ENCODE assay signal across 6 cellular contexts in the genomic region with DNA sequence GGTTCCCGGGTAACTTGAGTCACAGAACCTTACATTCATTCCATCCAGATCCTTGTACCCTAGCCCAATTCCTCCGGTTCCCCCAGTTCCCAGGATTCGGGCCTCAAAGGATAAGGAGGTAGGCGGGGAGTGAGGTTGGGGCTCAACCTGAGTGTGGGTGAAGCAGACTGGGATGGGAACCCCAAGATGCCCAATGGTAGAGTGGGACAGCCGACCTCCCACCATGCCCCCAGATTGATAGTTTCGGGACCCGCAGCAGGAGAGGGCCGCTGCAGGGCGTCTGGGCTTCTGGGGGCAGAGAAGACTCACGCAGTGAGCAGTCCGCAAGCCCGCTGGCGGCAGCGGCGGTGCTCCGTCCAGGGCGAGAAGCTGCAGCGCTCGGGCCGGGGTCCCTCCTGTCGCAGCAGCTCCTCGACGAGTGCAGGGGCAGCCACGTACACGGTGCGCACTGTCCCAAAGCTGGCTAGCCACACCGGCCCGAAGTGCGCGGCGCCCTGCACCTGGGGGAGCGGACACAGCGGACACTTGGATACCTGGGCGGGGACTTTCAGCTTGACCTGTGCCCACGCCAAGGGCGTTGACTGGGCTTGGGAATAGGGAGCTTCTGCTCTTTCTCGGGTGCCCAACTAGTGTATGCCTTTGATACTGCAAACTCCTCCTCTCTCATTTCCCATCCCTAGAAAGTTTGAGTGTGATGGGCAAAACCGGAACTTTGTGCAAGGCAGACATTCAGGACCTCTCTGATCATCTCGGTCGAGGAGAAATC. TPM values are rescaled to one million over a fixed set of nuclear protein-coding genes. Genes with fewer than 3 reads are reported as not detected.
DNase-seq lines count a peak whose midpoint lies in the region; ATAC-seq and TF ChIP-seq lines count a peak whose summit lies in the region.

No MANE protein-coding gene starts in this region.

- peak overlapping the region; percentile 96 for H3K4me2 ChIP-seq in PC-3 (ENCODE audit: low read length)
- H3K4me2 ChIP-seq in hepatocyte = peak overlapping the region; percentile 96

- H3K27ac ChIP-seq in ACC112 (ENCODE audit: low read depth, low read length) (no peak overlapping the region), PC-3 (ENCODE audit: low read length) (no peak overlapping the region), hepatocyte (no peak overlapping the region)

- POLR2A ChIA-PET in PC-3 (lab: Charles Lee; ENCODE audit: unreplicated experiment) = interaction anchor here (0.6 kb wide), 1 partner anchor 609 kb away, joined by 3 read pairs; no protein-coding TSS in a partner anchor
- POLR2A ChIA-PET in GM10248 (lab: Yijun Ruan, JAX) = no interaction called here

- no TSS peak for BruUV-seq in PC-3 (replicated peaks; lab: Mats Ljungman, UMichigan)

- H3K9me3 ChIP-seq in PC-3 (ENCODE audit: low read length) = no peaks in the 10 kb centered on the region
- H3K9me3 ChIP-seq in hepatocyte (ENCODE audit: low read depth) = no peaks in the 10 kb centered on the region

- peak; percentile 28 for ATAC-seq in PC-3

- DNase-seq in PC-3 (no peak), hepatocyte (ENCODE audit: low spot score) (no peak), ureter (ENCODE audit: low spot score) (no peak), GM10248 (ENCODE audit: extremely low spot score) (no peak), hepatic stellate cell (ENCODE audit: low spot score) (no peak)

- intact Hi-C loops in PC-3 (cut with micrococcal nuclease) = no loop called here

- 5% methylated on average over 40 of the region's 40 CpGs for WGBS in hepatocyte (ENCODE audit: low lambda C conversion rate, missing lambda C conversion rate)

- CTCF ChIA-PET in PC-3 (lab: Charles Lee) = no interaction called here
- CTCF ChIA-PET in GM10248 (lab: Yijun Ruan, JAX) = interaction anchor here (0.9 to 4.7 kb wide), 7 partner anchors 9 to 144 kb away, joined by 3 to 61 read pairs (median 3); a partner anchor contains a TSS

- H3K9me2 ChIP-seq in PC-3 (replicated peaks; ENCODE audit: low read length) (no peaks in the 10 kb centered on the region), hepatocyte (replicated peaks; ENCODE audit: insufficient read depth) (no peaks in the 10 kb centered on the region)

- peak overlapping the region; percentile 65 for H3K4me3 ChIP-seq in ACC112 (ENCODE audit: low read depth, low read length)
- peak overlapping the region; percentile 79 for H3K4me3 ChIP-seq in PC-3 (ENCODE audit: low read length)
- peak overlapping the region; percentile 45 for H3K4me3 ChIP-seq in hepatocyte

- no peaks in the 10 kb centered on the region for H3K36me3 ChIP-seq in ACC112 (ENCODE audit: insufficient read depth, low read length)
- H3K36me3 ChIP-seq in PC-3 (ENCODE audit: low read depth, low read length) = peaks cover 18% of the 10 kb centered on the region
- no peaks in the 10 kb centered on the region for H3K36me3 ChIP-seq in hepatocyte (replicated peaks; ENCODE audit: insufficient read depth, low read depth)

- H3K79me2 ChIP-seq in ACC112 (ENCODE audit: control insufficient read depth, insufficient read depth, low read length, unreplicated experiment) = no peaks in the 10 kb centered on the region
- H3K79me2 ChIP-seq in PC-3 (ENCODE audit: low read length) = peaks cover 7% of the 10 kb centered on the region
- peaks cover 7% of the 10 kb centered on the region for H3K79me2 ChIP-seq in hepatocyte

- H3K4me1 ChIP-seq in ACC112 (ENCODE audit: control insufficient read depth, insufficient read depth, low read length, unreplicated experiment) (peaks cover 21% of the 10 kb centered on the region), PC-3 (ENCODE audit: insufficient read depth, low read length) (peaks cover 40% of the 10 kb centered on the region), hepatocyte (ENCODE audit: insufficient read depth) (peaks cover 28% of the 10 kb centered on the region)

- peak overlapping the region; percentile 53; the same call in 1 of the 2 replicates for H3K9ac ChIP-seq in PC-3 (ENCODE audit: low read length)

- H3K27me3 ChIP-seq in ACC112 (ENCODE audit: insufficient read depth, low read length) (peaks cover 33% of the 10 kb centered on the region), PC-3 (ENCODE audit: low read length) (no peaks in the 10 kb centered on the region), hepatocyte (peaks cover 53% of the 10 kb centered on the region)

- TF ChIP-seq CTCF in PC-3 (conservative IDR thresholded peaks at IDR 0.05; ENCODE audit: low read depth, low read length) (no peak), hepatocyte (IDR thresholded peaks at IDR 0.05; ENCODE audit: poor library complexity) (no peak), GM10248 (IDR thresholded peaks at IDR 0.05; ENCODE audit: control extremely low read depth, extremely low read depth, low read depth, missing control alignments) (no peak)

- no peaks in the 10 kb centered on the region for H3F3A ChIP-seq in PC-3 (ENCODE audit: low read length, unreplicated experiment)

- H2AFZ ChIP-seq in ACC112 (ENCODE audit: low read length, unreplicated experiment) = no peak overlapping the region
- H2AFZ ChIP-seq in PC-3 (ENCODE audit: low read length) = peak overlapping the region; percentile 95
- H2AFZ ChIP-seq in hepatocyte = peak overlapping the region; percentile 84

- no peaks in the 10 kb centered on the region for H4K20me1 ChIP-seq in PC-3 (ENCODE audit: low read length)
- H4K20me1 ChIP-seq in hepatocyte (ENCODE audit: insufficient read depth, poor library complexity, severe bottlenecking) = no peaks in the 10 kb centered on the region

RNA-seq across cellular contexts. Expression of a gene that starts 1.0 kb away (rescaled TPM):
- 8.1 and 8.6 TPM in 2 replicates for total RNA-seq in PC-3 (2014; rRNA removed)
- total RNA-seq in hepatocyte = 0.23 and 2.9 TPM in 2 replicates
- 0.89 and 2.3 TPM in 2 replicates for polyA plus RNA-seq in hepatocyte
- total RNA-seq in ureter = 1.6 TPM

RNA-seq across cellular contexts. Expression of a gene that starts 6.0 kb away (rescaled TPM):
- 25.2 and 29.8 TPM in 2 replicates for total RNA-seq in PC-3 (2014; rRNA removed)
- 8.6 and 8.8 TPM in 2 replicates for total RNA-seq in hepatocyte
- polyA plus RNA-seq in hepatocyte = 26.1 and 31.1 TPM in 2 replicates
- total RNA-seq in ureter = 50.1 TPM

RNA-seq across cellular contexts. Expression of a gene that starts 6.5 kb away (rescaled TPM):
- 5.4 and 9.3 TPM in 2 replicates for total RNA-seq in PC-3 (2014; rRNA removed)
- 5.5 and 7.6 TPM in 2 replicates for total RNA-seq in hepatocyte
- polyA plus RNA-seq in hepatocyte = 4.5 and 10.3 TPM in 2 replicates
- total RNA-seq in ureter = 9.8 TPM

RNA-seq across cellular contexts. Expression of a gene that starts 11.0 kb away (rescaled TPM):
- 9.3 and 13.4 TPM in 2 replicates for total RNA-seq in PC-3 (2014; rRNA removed)
- total RNA-seq in hepatocyte = 14.6 and 16.9 TPM in 2 replicates
- polyA plus RNA-seq in hepatocyte = 13.6 and 14.8 TPM in 2 replicates
- 12.1 TPM for total RNA-seq in ureter

RNA-seq across cellular contexts. Expression of a gene that starts 13.8 kb away (rescaled TPM):
- 212 and 229 TPM in 2 replicates for total RNA-seq in PC-3 (2014; rRNA removed)
- total RNA-seq in hepatocyte = 306 and 339 TPM in 2 replicates
- polyA plus RNA-seq in hepatocyte = 308 and 315 TPM in 2 replicates
- 86.5 TPM for total RNA-seq in ureter
